Comparison of ENCODE assay signal across 8 cellular contexts in the genomic region with DNA sequence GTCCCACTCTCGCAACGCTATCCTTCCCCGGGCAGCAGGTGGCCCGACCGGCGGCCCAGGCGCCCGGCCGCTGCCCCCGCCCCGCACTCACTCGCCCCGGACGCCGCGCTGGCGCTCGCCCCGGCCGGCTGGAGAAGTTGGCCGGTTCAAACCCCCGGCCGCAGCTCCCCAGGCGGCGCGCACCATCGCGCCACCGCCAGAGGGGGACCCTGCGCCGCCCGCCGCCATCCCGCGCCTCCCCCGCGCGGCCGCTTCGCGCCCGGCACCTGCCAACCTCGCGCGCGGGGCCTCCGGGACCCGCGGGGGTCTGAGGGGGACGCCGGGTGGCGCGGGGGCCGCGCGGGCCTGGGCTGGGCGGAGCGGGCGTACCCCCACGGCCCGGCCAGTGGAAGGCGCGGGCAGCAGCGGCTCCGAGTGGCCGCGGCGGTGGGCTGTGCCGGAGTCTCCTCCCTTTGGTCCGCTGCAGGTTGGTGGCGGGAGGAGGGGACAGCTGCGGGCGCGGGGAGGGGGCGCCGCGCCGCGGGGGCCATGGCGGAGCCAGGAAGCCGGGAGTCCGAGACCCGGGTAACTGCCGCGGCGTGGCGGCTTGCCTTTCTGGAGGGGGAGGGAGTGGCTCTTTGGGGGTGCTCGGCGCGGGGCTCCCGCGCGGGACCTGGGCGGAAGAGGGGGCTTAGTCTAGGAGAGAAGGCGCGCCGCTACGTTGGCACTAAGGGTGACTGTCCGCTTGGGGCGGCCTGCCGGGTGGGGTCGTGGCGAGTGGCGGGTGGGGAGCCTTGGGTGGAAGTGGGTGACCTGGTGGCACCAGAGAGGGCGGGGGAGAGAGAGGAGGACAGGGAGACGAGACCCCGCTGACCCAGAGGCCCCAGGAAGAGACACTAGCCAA. TPM values are rescaled to one million over a fixed set of nuclear protein-coding genes. Genes with fewer than 3 reads are reported as not detected.
DNase-seq lines count a peak whose midpoint lies in the region; ATAC-seq and TF ChIP-seq lines count a peak whose summit lies in the region.

Gene MPST, plus strand, starts transcription at position 434 of the 883 bp plus-strand sequence. Its CDS starts 95 bp downstream, at position 529.
Gene TST, minus strand, starts transcription at position 139 of the 883 bp plus-strand sequence. CDS start 715 bp downstream, outside the sequence.

- H3K9me2 ChIP-seq in OCI-LY1 (ENCODE audit: low read depth, low read length) = no peaks in the 10 kb centered on the region

- peaks cover 8% of the 10 kb centered on the region in 2 donors for H3K4me1 Mint-ChIP-seq in natural killer cell treated with Interleukin-12 subunit alpha and Interleukin-12 subunit beta and Interleukin-15 and Interleukin-18, amount 100 ng/mL, for 72 hours (ENCODE audit: low read depth in 2 of 2)

- peak within 1 kb of the TSS; percentile 86 for H3K4me2 ChIP-seq in OCI-LY1 (ENCODE audit: low read length)

- H4K20me1 ChIP-seq in OCI-LY1 (ENCODE audit: insufficient read depth, low read length) = no peaks in the 10 kb centered on the region

- peak within 1 kb of the TSS; percentile 70 for H3K4me3 ChIP-seq in OCI-LY1 (ENCODE audit: low read depth, low read length, poor library complexity, severe bottlenecking)
- peak within 1 kb of the TSS; percentile 84 to 88 for H3K4me3 ChIP-seq in foreskin fibroblast (ENCODE audit: low read depth in 1 of 2, low read length in 2 of 2)
- H3K4me3 ChIP-seq in tibial artery = peak within 1 kb of the TSS; percentile 98

- peak; percentile 72 for TF ChIP-seq POLR2A in GM18505 (IDR thresholded peaks at IDR 0.05; ENCODE audit: borderline replicate concordance, extremely low read depth, insufficient read depth, insufficient read length)

- peak within 1 kb of the TSS; percentile 62 for H3K9ac ChIP-seq in OCI-LY1 (ENCODE audit: low read length)

- peak within 1 kb of the TSS; percentile 67 to 78 for H3K27ac Mint-ChIP-seq in natural killer cell treated with Interleukin-12 subunit alpha and Interleukin-12 subunit beta and Interleukin-15 and Interleukin-18, amount 100 ng/mL, for 72 hours

- ATAC-seq in GM18505 (IDR thresholded peaks at IDR 0.05; ENCODE audit: unreplicated experiment) (peak; percentile 54), HG03196 (IDR thresholded peaks at IDR 0.05; ENCODE audit: unreplicated experiment) (peak; percentile 57)
- peak; percentile 92 for ATAC-seq in natural killer cell treated with Interleukin-12 subunit alpha and Interleukin-12 subunit beta and Interleukin-15 and Interleukin-18, amount 100 ng/mL, for 72 hours

- intact Hi-C loops in tibial artery (cut with DNase I; ENCODE audit: low total_unique reads) = no loop called here

- no peaks in the 10 kb centered on the region for H3K4me1 ChIP-seq in OCI-LY1 (ENCODE audit: insufficient read depth, low read length, severe bottlenecking)
- peaks cover 0 to 52% (median 35%) of the 10 kb centered on the region in 4 donors for H3K4me1 ChIP-seq in tibial artery

- TF ChIP-seq CTCF in OCI-LY1 (IDR thresholded peaks at IDR 0.05; ENCODE audit: low read length) = no peak
- TF ChIP-seq CTCF in foreskin fibroblast (IDR thresholded peaks at IDR 0.05; ENCODE audit: low read depth, low read length) = no peak
- TF ChIP-seq CTCF in tibial artery (IDR thresholded peaks at IDR 0.05) = peak in 1 of 2 experiments; percentile 92

- H3K36me3 ChIP-seq in OCI-LY1 (ENCODE audit: insufficient read depth, low read length) (no peaks in the 10 kb centered on the region), tibial artery (peaks cover 4 to 16% (median 10%) of the 10 kb centered on the region in 3 donors)

- H3K27me3 ChIP-seq in OCI-LY1 (ENCODE audit: insufficient read depth, low read length) (no peaks in the 10 kb centered on the region), tibial artery (no peaks in the 10 kb centered on the region)

- peak within 1 kb of the TSS; percentile 37; the same call in 1 of the 2 replicates for H2AFZ ChIP-seq in OCI-LY1 (ENCODE audit: low read length)

- H3K79me2 ChIP-seq in OCI-LY1 (ENCODE audit: insufficient read depth, low read length) = no peaks in the 10 kb centered on the region

- no peaks in the 10 kb centered on the region for H3K9me3 Mint-ChIP-seq in natural killer cell treated with Interleukin-12 subunit alpha and Interleukin-12 subunit beta and Interleukin-15 and Interleukin-18, amount 100 ng/mL, for 72 hours

- H3K27me3 Mint-ChIP-seq in natural killer cell treated with Interleukin-12 subunit alpha and Interleukin-12 subunit beta and Interleukin-15 and Interleukin-18, amount 100 ng/mL, for 72 hours = no peaks in the 10 kb centered on the region

- no peak within 1 kb of the TSS for H3K27ac ChIP-seq in OCI-LY1 (ENCODE audit: low read depth, low read length, poor library complexity, severe bottlenecking)
- peak within 1 kb of the TSS; percentile 89 to 93 for H3K27ac ChIP-seq in tibial artery

- no peaks in the 10 kb centered on the region for H3K9me3 ChIP-seq in OCI-LY1 (ENCODE audit: low read length)
- H3K9me3 ChIP-seq in tibial artery = no peaks in the 10 kb centered on the region

- no peaks in the 10 kb centered on the region for H3K36me3 Mint-ChIP-seq in natural killer cell treated with Interleukin-12 subunit alpha and Interleukin-12 subunit beta and Interleukin-15 and Interleukin-18, amount 100 ng/mL, for 72 hours

- H3F3A ChIP-seq in OCI-LY1 (ENCODE audit: insufficient read depth, low read length) = no peaks in the 10 kb centered on the region

- peak within 1 kb of the TSS; percentile 86 for H3K4me3 Mint-ChIP-seq in natural killer cell treated with Interleukin-12 subunit alpha and Interleukin-12 subunit beta and Interleukin-15 and Interleukin-18, amount 100 ng/mL, for 72 hours

- DNase-seq in AG08395 (ENCODE audit: low spot score) = peak; percentile 85
- DNase-seq in activated effector memory CD4-positive, alpha-beta T cell treated with anti-CD3 and anti-CD28 coated beads, Interleukin-2, amount 50 U/mL, for 16 hours = peak; percentile 79
- DNase-seq in foreskin fibroblast = peak; percentile 58 to 86
- DNase-seq in natural killer cell treated with Interleukin-12 subunit alpha and Interleukin-12 subunit beta and Interleukin-15 and Interleukin-18, amount 100 ng/mL, for 72 hours (ENCODE audit: low spot score) = peak; percentile 75
- peak; percentile 76 to 91 for DNase-seq in tibial artery

RNA-seq across cellular contexts. Expression of gene MPST, which starts in this region (rescaled TPM):
- 10 to 100 TPM; 27.6 to 51.1 TPM for total RNA-seq in natural killer cell treated with Interleukin-12 subunit alpha and Interleukin-12 subunit beta and Interleukin-15 and Interleukin-18, amount 100 ng/mL, for 72 hours

RNA-seq across cellular contexts. Expression of gene TST, which starts in this region (rescaled TPM):
- 10 to 100 TPM; 12.2 to 17.9 TPM for total RNA-seq in natural killer cell treated with Interleukin-12 subunit alpha and Interleukin-12 subunit beta and Interleukin-15 and Interleukin-18, amount 100 ng/mL, for 72 hours
